ENCODE assay signal across 8 cellular contexts in the genomic region with DNA sequence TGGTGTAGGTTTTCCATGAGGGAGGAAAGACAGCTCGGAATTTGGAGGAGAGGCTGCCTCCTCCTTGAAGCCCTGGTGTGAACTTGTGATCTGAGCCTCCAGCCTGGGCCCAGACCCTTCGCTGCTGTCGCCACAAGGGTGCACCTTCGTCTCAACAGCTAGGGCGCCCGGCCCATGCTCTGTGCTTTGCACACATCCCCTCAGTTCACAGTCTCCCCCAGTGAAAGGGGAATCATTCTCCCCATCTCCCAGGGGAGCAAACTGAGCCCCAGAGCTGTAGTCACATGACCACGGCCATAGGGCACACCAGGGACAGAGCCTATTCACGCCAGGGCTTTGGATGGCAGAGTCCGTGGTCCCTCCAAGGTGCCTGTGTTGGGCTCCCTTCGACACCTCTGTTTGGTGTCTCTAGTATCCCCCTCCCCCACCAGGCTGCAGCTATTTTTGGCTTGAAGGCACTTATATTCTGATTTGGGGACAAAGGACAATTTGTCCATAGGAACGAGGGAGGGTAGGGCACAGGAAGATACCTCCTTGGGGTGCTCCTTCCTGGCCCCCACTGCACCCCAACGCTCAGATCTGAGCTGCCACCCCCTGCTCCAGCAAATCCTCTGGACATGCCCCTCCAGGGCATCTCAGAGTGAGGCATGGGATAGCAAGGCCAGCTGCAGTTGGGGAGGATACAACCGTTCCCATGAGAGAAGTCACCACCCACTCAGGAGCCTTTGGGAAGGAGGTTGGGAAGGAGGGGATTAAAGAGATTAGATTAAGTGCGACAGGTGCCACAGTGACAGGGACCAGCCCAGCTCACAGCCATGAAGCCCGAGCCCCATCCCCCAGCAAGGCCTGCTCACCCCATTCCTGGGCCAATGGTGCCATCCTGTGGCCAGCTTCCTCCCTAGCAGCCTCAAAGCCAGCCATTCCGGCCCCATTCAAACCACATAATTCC. TPM values are rescaled to one million over a fixed set of nuclear protein-coding genes. Genes with fewer than 3 reads are reported as not detected.
DNase-seq lines count a peak whose midpoint lies in the region; ATAC-seq and TF ChIP-seq lines count a peak whose summit lies in the region.

No MANE protein-coding gene starts in this region.

- DNase-seq in DMS53 treated with DMSO at 0.1 percent for 48 hours (lab: John Stamatoyannopoulos, UW; ENCODE audit: unreplicated experiment) = peak; percentile 56
- peak; percentile 93 for DNase-seq in Karpas-422
- DNase-seq in Peyer's patch = peak; percentile 46 to 79 (median 78)
- DNase-seq in activated effector memory CD4-positive, alpha-beta T cell treated with Interleukin-2 at 50 U/mL for 16 hours = peak; percentile 13
- no peak for DNase-seq in foreskin keratinocyte
- peak; percentile 70 for DNase-seq in occipital lobe (lab: John Stamatoyannopoulos, UW)
- DNase-seq in upper lobe of left lung = peak in 1 of 2 donors; percentile 62

- H3K9ac ChIP-seq in Karpas-422 (ENCODE audit: low read length) = 0 out of 2 replicates have a peak overlapping the region, but pooled peaks have one; percentile 6

- peak overlapping the region; percentile 49 for H3K4me2 ChIP-seq in Karpas-422 (ENCODE audit: low read depth, low read length, poor library complexity, severe bottlenecking)

- TF ChIP-seq EP300 in upper lobe of left lung (IDR thresholded peaks at IDR 0.05) = no peak

- peak; percentile 23 to 91 (median 78) for TF ChIP-seq CTCF in Peyer's patch (IDR thresholded peaks at IDR 0.05)
- TF ChIP-seq CTCF in foreskin keratinocyte (conservative IDR thresholded peaks at IDR 0.05) = peak; percentile 97
- peak; percentile 65 to 88 (median 73) for TF ChIP-seq CTCF in upper lobe of left lung (IDR thresholded peaks at IDR 0.05)

- H3K9me3 ChIP-seq in Karpas-422 (ENCODE audit: low read length) (no peaks in the 10 kb centered on the region), Peyer's patch (no peaks in the 10 kb centered on the region), upper lobe of left lung (no peaks in the 10 kb centered on the region)

- H3K27me3 ChIP-seq in Karpas-422 (ENCODE audit: low read length) (no peaks in the 10 kb centered on the region), Peyer's patch (no peaks in the 10 kb centered on the region), foreskin keratinocyte (peaks cover 2% of the 10 kb centered on the region), upper lobe of left lung (no peaks in the 10 kb centered on the region)

- no peaks in the 10 kb centered on the region for H3K79me2 ChIP-seq in Karpas-422 (ENCODE audit: low read length)

- H3K4me3 ChIP-seq in Karpas-422 (ENCODE audit: low read length) = peak overlapping the region; percentile 20; the same call in 1 of the 2 replicates
- H3K4me3 ChIP-seq in Peyer's patch = no peak overlapping the region
- H3K4me3 ChIP-seq in upper lobe of left lung = no peak overlapping the region

- H3K4me1 ChIP-seq in Karpas-422 (ENCODE audit: low read length) (peaks cover 25% of the 10 kb centered on the region), Peyer's patch (peaks cover 0 to 6% (median 0%) of the 10 kb centered on the region in 4 donors), foreskin keratinocyte (no peaks in the 10 kb centered on the region), upper lobe of left lung (no peaks in the 10 kb centered on the region)

- H3K27ac ChIP-seq in Karpas-422 (ENCODE audit: low read length) = no peak overlapping the region
- H3K27ac ChIP-seq in Peyer's patch = no peak overlapping the region
- H3K27ac ChIP-seq in foreskin keratinocyte = no peak overlapping the region
- H3K27ac ChIP-seq in upper lobe of left lung = no peak overlapping the region

- H4K20me1 ChIP-seq in Karpas-422 (ENCODE audit: insufficient read depth, low read depth, low read length) = no peaks in the 10 kb centered on the region

- H3K36me3 ChIP-seq in Karpas-422 (ENCODE audit: insufficient read depth, low read length) = no peaks in the 10 kb centered on the region
- no peaks in the 10 kb centered on the region for H3K36me3 ChIP-seq in Peyer's patch
- H3K36me3 ChIP-seq in upper lobe of left lung = no peaks in the 10 kb centered on the region

- TF ChIP-seq POLR2A in Peyer's patch (IDR thresholded peaks at IDR 0.05) (no peak), upper lobe of left lung (IDR thresholded peaks at IDR 0.05) (no peak)

- peak; percentile 70 for ATAC-seq in foreskin keratinocyte
- peak; percentile 62 to 87 for ATAC-seq in upper lobe of left lung (ENCODE audit: low FRiP score in 2 of 2)
- no peak for ATAC-seq in GM21528 (IDR thresholded peaks at IDR 0.05; ENCODE audit: low FRiP score, unreplicated experiment)

- no peak overlapping the region for H2AFZ ChIP-seq in Karpas-422 (ENCODE audit: low read length)

- WGBS in upper lobe of left lung, 2 donors = 51 to 56% methylated on average over 11 to 16 of the region's 16 CpGs

- H3K9me2 ChIP-seq in Karpas-422 (replicated peaks; ENCODE audit: insufficient read depth, low read length) = no peaks in the 10 kb centered on the region

RNA-seq across cellular contexts. Expression of gene MATN1, which starts 15.7 kb away (rescaled TPM):
- 0.19 and 1.2 TPM in 2 replicates for total RNA-seq in Karpas-422 (2014; rRNA removed; shearing (Covaris generic); ENCODE audit: low replicate concordance)
- not detected for total RNA-seq in Peyer's patch
- 0.07 and 0.14 TPM in 2 replicates for total RNA-seq in foreskin keratinocyte
- polyA plus RNA-seq in foreskin keratinocyte = 0.07 TPM in 1 of 2 replicates, not detected in the other
- 0.31 TPM for total RNA-seq in occipital lobe
- total RNA-seq in upper lobe of left lung = under 1 TPM in 1 of 6 donors, not detected in 5; 0.15 TPM

RNA-seq across cellular contexts. Expression of gene LAPTM5, which starts 49.9 kb away (rescaled TPM):
- 117 and 184 TPM in 2 replicates for total RNA-seq in Karpas-422 (2014; rRNA removed; shearing (Covaris generic); ENCODE audit: low replicate concordance)
- total RNA-seq in Peyer's patch (10 to 100 TPM; 10.3 to 77.6 (median 18.3) TPM), foreskin keratinocyte (not detected in 2 replicates), occipital lobe (3.9 TPM), upper lobe of left lung (100 to 1,000 TPM; 148 to 624 (median 225) TPM)
- 0.02 and 0.04 TPM in 2 replicates for polyA plus RNA-seq in foreskin keratinocyte

Comparison
In these comparisons a context has a peak if more than half of its experiments do, and no peak if none do; other contexts are left out.
1. DNase-seq: peak in DMS53 treated with DMSO at 0.1 percent for 48 hours (single experiment), Karpas-422 (single experiment), Peyer's patch (3 of 3), activated effector memory CD4-positive, alpha-beta T cell treated with Interleukin-2 at 50 U/mL for 16 hours (single experiment) and occipital lobe (single experiment); none in foreskin keratinocyte (0 of 2).
2. Peak in every context shown above with its lines, with median percentiles within 50 percentile points of each other: CTCF ChIP-seq.